In genomic region chr2:84516234-84516986, GRCh38 we compare ENCODE assay signal across 8 cellular contexts. TPM values are rescaled to one million over a fixed set of nuclear protein-coding genes. Genes with fewer than 3 reads are reported as not detected.
DNase-seq lines count a peak whose midpoint lies in the region; ATAC-seq and TF ChIP-seq lines count a peak whose summit lies in the region.

TSS of gene DNAH6 (plus strand) at chr2:84516498. CDS start at chr2:84517827, 1,329 bp downstream.

- TF ChIP-seq CTCF in AG09319 (IDR thresholded peaks at IDR 0.05; ENCODE audit: low read depth, low read length) (no peak; the same call in 1 of the 2 replicates), lung (IDR thresholded peaks at IDR 0.05; ENCODE audit: control extremely low read depth, extremely low read depth) (no peak)

- ATAC-seq in HG03432 (IDR thresholded peaks at IDR 0.05; ENCODE audit: unreplicated experiment) (peak; percentile 98), lung (ENCODE audit: insufficient read depth, low FRiP score) (peak; percentile 98)
- ATAC-seq in effector memory CD8-positive, alpha-beta T cell (replicated peaks) = peak; percentile 98

- peaks cover 12 to 15% of the 10 kb centered on the region in 2 donors for H3K27me3 Mint-ChIP-seq in effector memory CD8-positive, alpha-beta T cell

- no peaks in the 10 kb centered on the region for H3K9me3 Mint-ChIP-seq in effector memory CD8-positive, alpha-beta T cell

- H3K27ac Mint-ChIP-seq in effector memory CD8-positive, alpha-beta T cell = peak within 1 kb of the TSS; percentile 87 to 90

- no peaks in the 10 kb centered on the region for H3K36me3 Mint-ChIP-seq in effector memory CD8-positive, alpha-beta T cell (ENCODE audit: insufficient read depth)

- H3K4me1 Mint-ChIP-seq in effector memory CD8-positive, alpha-beta T cell (ENCODE audit: low read depth in 2 of 2) = peaks cover 9 to 16% of the 10 kb centered on the region in 2 donors

- peak within 1 kb of the TSS in 1 of 2 donors; percentile 64 for H3K27ac ChIP-seq in lung (ENCODE audit: low read depth in 1 of 2, low read length in 1 of 2)

- no peaks in the 10 kb centered on the region for H3K27me3 ChIP-seq in lung (ENCODE audit: control insufficient read depth, insufficient read depth)

- peak within 1 kb of the TSS; percentile 11 for H3K4me3 ChIP-seq in lung

- H3K4me3 Mint-ChIP-seq in effector memory CD8-positive, alpha-beta T cell = peak within 1 kb of the TSS; percentile 75 to 78

- DNase-seq in AG09319 (ENCODE audit: extremely low read depth, low read depth) = peak; percentile 81
- DNase-seq in GM19240 (ENCODE audit: insufficient read length, low spot score) = peak; percentile 28
- DNase-seq in NCI-H526 (lab: John Stamatoyannopoulos, UW) = peak; percentile 73 to 83
- peak; percentile 43 to 66 (median 54) for DNase-seq in activated CD8-positive, alpha-beta memory T cell treated with anti-CD3 and anti-CD28 coated beads for 48 hours (ENCODE audit: low read depth in 2 of 3, low spot score in 2 of 3)
- DNase-seq in effector memory CD8-positive, alpha-beta T cell = peak; percentile 79 to 82 (median 80)
- peak; percentile 93 for DNase-seq in lung (ENCODE audit: low spot score)
- peak; percentile 71 to 80 for DNase-seq in stimulated activated CD4-positive, alpha-beta T cell treated with anti-CD3 and anti-CD28 coated beads, Interleukin-4, amount 100 ng/mL, for 48 hours (ENCODE audit: low read depth in 2 of 2)

- no peaks in the 10 kb centered on the region for H3K4me1 ChIP-seq in lung (ENCODE audit: control insufficient read depth in 2 of 2, insufficient read depth in 2 of 2, low read length in 2 of 2)

- WGBS in lung, 2 donors = 12 to 13% methylated on average over 31 of the region's 31 CpGs

- H3K36me3 ChIP-seq in lung (ENCODE audit: control insufficient read depth in 2 of 2, insufficient read depth in 2 of 2, low read length in 2 of 2) = no peaks in the 10 kb centered on the region

- no peaks in the 10 kb centered on the region for H3K9me3 ChIP-seq in lung (ENCODE audit: control insufficient read depth in 2 of 2, insufficient read depth in 1 of 2, low read length in 1 of 2)

RNA-seq across cellular contexts. Expression of gene DNAH6, which starts in this region (rescaled TPM):
- 10 to 100 TPM; 15.1 to 16.9 TPM for total RNA-seq in lung
- 1 to 10 TPM; 1.9 TPM for polyA plus RNA-seq in lung

Comparison
In these comparisons a context has a peak if more than half of its experiments do, and no peak if none do; other contexts are left out.
1. DNase-seq: peak in every context shown above with its lines; median percentile 93 in lung; 81 in AG09319; 80 in effector memory CD8-positive, alpha-beta T cell; 78 in NCI-H526; 76 in stimulated activated CD4-positive, alpha-beta T cell treated with anti-CD3 and anti-CD28 coated beads, Interleukin-4, amount 100 ng/mL, for 48 hours; 54 in activated CD8-positive, alpha-beta memory T cell treated with anti-CD3 and anti-CD28 coated beads for 48 hours; 28 in GM19240.